In the genomic region with DNA sequence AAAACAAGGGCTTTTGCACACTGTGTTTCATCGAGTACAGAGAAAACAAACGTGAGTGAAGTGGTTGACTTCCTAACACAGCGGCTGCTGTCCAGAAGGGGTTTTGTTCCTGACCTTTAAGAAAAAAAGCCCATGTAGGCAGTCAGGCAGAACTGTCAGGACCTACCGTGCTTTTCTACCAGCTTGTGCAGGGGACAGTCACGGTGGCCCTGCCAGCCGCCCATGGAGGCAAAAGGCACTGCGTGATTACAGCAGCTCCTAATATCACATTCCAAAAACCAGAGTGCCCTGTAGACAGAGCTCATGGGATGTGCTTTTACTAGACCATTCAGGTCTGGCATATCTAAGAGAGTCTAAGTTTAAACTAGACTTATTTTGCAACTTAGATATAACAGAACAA, we compare ENCODE assay signal across 9 cellular contexts. TPM values are rescaled to one million over a fixed set of nuclear protein-coding genes. Genes with fewer than 3 reads are reported as not detected.
DNase-seq lines count a peak whose midpoint lies in the region; ATAC-seq, FAIRE-seq and TF ChIP-seq lines count a peak whose summit lies in the region.
"Had no signal": no experiment of that assay in that cellular context is flagged by ENCODE, and none has a peak within 500 bp of the region (broad histone marks: within the 10 kb centered on the region; RNA-seq: fewer than 3 reads in every experiment).

No MANE protein-coding gene starts in this region.

- ATAC-seq in GM12878 = no peak

- no peak overlapping the region for H2AFZ ChIP-seq in GM12878 (ENCODE audit: control insufficient read depth, low read depth, low read length)
- H2AFZ ChIP-seq in osteoblast (ENCODE audit: low read length) = no peak overlapping the region

- H3K9me3 ChIP-seq in BLaER1 treated with 17β-estradiol and CSF1 and Interleukin-3, amounts not matched to agents 10 nM and 100 nM (replicated peaks in 1 of 11) = no peaks in the 10 kb centered on the region
- H3K9me3 ChIP-seq in CD8-positive, alpha-beta memory T cell (ENCODE audit: low read length) = no peaks in the 10 kb centered on the region
- H3K9me3 ChIP-seq in GM12878 (replicated peaks; ENCODE audit: control insufficient read depth, insufficient read depth, low read length) (no peaks in the 10 kb centered on the region), osteoblast (ENCODE audit: low read depth, low read length) (no peaks in the 10 kb centered on the region)

- H3K4me1 Mint-ChIP-seq in CD8-positive, alpha-beta memory T cell = peaks cover 52 to 95% (median 93%) of the 10 kb centered on the region in 3 donors

- no peak for TF ChIP-seq EP300 in GM12878 (IDR thresholded peaks at IDR 0.05; ENCODE audit: borderline replicate concordance in 1 of 2, control insufficient read depth in 1 of 2, low read depth in 2 of 2, low read length in 2 of 2)

- TF ChIP-seq RAD21 in GM12878 (IDR thresholded peaks at IDR 0.05; ENCODE audit: insufficient read depth, low read depth, low read length) = no peak

- in situ Hi-C loops in GM12878 (cut with MboI) = loop anchor here (10.0 kb wide), 1 partner anchor 236 kb away; no protein-coding TSS in a partner anchor

- no TSS peak for BruUV-seq in GM12878 (replicated peaks; lab: Mats Ljungman, UMichigan)

- H4K20me1 ChIP-seq in BLaER1 treated with 17β-estradiol and CSF1 and Interleukin-3, amounts not matched to agents 10 nM and 100 nM = peaks cover 0 to 11% (median 0%) of the 10 kb centered on the region in 11 experiments; a peak in 6 of 22 replicates
- H4K20me1 ChIP-seq in GM12878 (ENCODE audit: control insufficient read depth, insufficient read depth) = no peaks in the 10 kb centered on the region; the same call in 1 of the 2 replicates
- H4K20me1 ChIP-seq in osteoblast (ENCODE audit: insufficient read depth, low read length) = no peaks in the 10 kb centered on the region

- RAD21 ChIA-PET in GM12878 (lab: Charles Lee; ENCODE audit: unreplicated experiment) = interaction anchor here (1.8 to 20.6 kb wide), 4 partner anchors 10 to 65 kb away, joined by 8 to 774 read pairs (median 23); no protein-coding TSS in a partner anchor

- CTCF ChIA-PET in CD8-positive, alpha-beta memory T cell (lab: Charles Lee) = interaction anchor here (6.5 kb wide), 1 partner anchor 10 kb away, joined by 49 read pairs; a partner anchor contains a TSS
- CTCF ChIA-PET in GM12878 (lab: Yijun Ruan, JAX) = interaction anchor here (0.9 to 24.0 kb wide), 9 partner anchors 11 to 128 kb away, joined by 3 to 712 read pairs (median 5); no protein-coding TSS in a partner anchor

- H3K36me3 ChIP-seq in BLaER1 treated with 17β-estradiol and CSF1 and Interleukin-3, amounts not matched to agents 10 nM and 100 nM = peaks cover 82 to 88% (median 85%) of the 10 kb centered on the region in 11 experiments
- peaks cover 80% of the 10 kb centered on the region for H3K36me3 ChIP-seq in CD8-positive, alpha-beta memory T cell (ENCODE audit: insufficient read depth, low read length)
- peaks cover 50 to 78% of the 10 kb centered on the region in 2 experiments for H3K36me3 ChIP-seq in GM12878 (ENCODE audit: control insufficient read depth in 2 of 2, insufficient read depth in 2 of 2, low read length in 1 of 2)
- peaks cover 86% of the 10 kb centered on the region for H3K36me3 ChIP-seq in osteoblast (ENCODE audit: insufficient read depth, low read length)

- intact Hi-C loops in GM12878 (cut with micrococcal nuclease; ENCODE audit: unreplicated experiment) = no loop called here

- no peak for TF ChIP-seq CTCF in GM12878 (IDR thresholded peaks at IDR 0.05 in 2 of 3, conservative IDR thresholded peaks at IDR 0.05 in 1 of 3; ENCODE audit: control insufficient read depth in 2 of 3, extremely low read depth in 1 of 3, insufficient read depth in 1 of 3, low read depth in 3 of 3, low read length in 3 of 3)
- TF ChIP-seq CTCF in osteoblast (IDR thresholded peaks at IDR 0.05; ENCODE audit: extremely low read depth, low read depth, low read length) = no peak

- 0 out of 2 replicates have a peak, but pooled peaks have one; percentile 14 for TF ChIP-seq POLR2A in GM12878 (IDR thresholded peaks at IDR 0.05; ENCODE audit: low read depth, low read length)

- no peak for FAIRE-seq in GM12878 (lab: Jason Lieb, UNC)

- H3K27me3 Mint-ChIP-seq in CD8-positive, alpha-beta memory T cell = peaks cover 0 to 42% of the 10 kb centered on the region in 2 donors

- H3K79me2 ChIP-seq in GM12878 (ENCODE audit: control insufficient read depth, insufficient read depth, low read length) (peaks cover 73% of the 10 kb centered on the region), osteoblast (ENCODE audit: insufficient read depth, low read length) (peaks cover 57% of the 10 kb centered on the region)

- SMC1A ChIA-PET in GM12878 (lab: Charles Lee; ENCODE audit: uncharacterized antibody, unreplicated experiment) = interaction anchor here (1.0 to 30.6 kb wide), 8 partner anchors 10 to 174 kb away, joined by 3 to 1237 read pairs (median 26); a partner anchor contains a TSS

- 84% methylated on average over 7 of the region's 7 CpGs for WGBS in GM12878 (ENCODE audit: insufficient coverage, insufficient replicate concordance, low lambda C conversion rate, missing lambda C conversion rate)

- peak overlapping the region in 4 of 7 donors; percentile 43 to 94 (median 72) for H3K4me3 Mint-ChIP-seq in CD8-positive, alpha-beta memory T cell

- H3K36me3 Mint-ChIP-seq in CD8-positive, alpha-beta memory T cell = peaks cover 46 to 94% (median 59%) of the 10 kb centered on the region in 3 donors

- peak overlapping the region; percentile 17 to 58 (median 54); a peak in 19 of 20 replicates for H3K4me3 ChIP-seq in BLaER1 treated with 17β-estradiol and CSF1 and Interleukin-3, amounts not matched to agents 10 nM and 100 nM
- H3K4me3 ChIP-seq in CD8-positive, alpha-beta memory T cell (ENCODE audit: low read length) = no peak overlapping the region
- H3K4me3 ChIP-seq in GM12878 (peak overlapping the region; percentile 56; the same call in 1 of the 2 replicates), osteoblast (ENCODE audit: insufficient read depth, low read length) (no peak overlapping the region)

- no peaks in the 10 kb centered on the region for H3K27me3 ChIP-seq in BLaER1 treated with 17β-estradiol and CSF1 and Interleukin-3, amounts not matched to agents 10 nM and 100 nM
- H3K27me3 ChIP-seq in CD8-positive, alpha-beta memory T cell (ENCODE audit: insufficient read depth, low read length, poor library complexity, severe bottlenecking) = no peaks in the 10 kb centered on the region
- H3K27me3 ChIP-seq in GM12878 (replicated peaks in 1 of 2; ENCODE audit: control insufficient read depth in 2 of 2, insufficient read depth in 2 of 2, low read length in 1 of 2) = no peaks in the 10 kb centered on the region
- H3K27me3 ChIP-seq in osteoblast (ENCODE audit: insufficient read depth, low read length) = no peaks in the 10 kb centered on the region

- H3K27ac Mint-ChIP-seq in CD8-positive, alpha-beta memory T cell = peak overlapping the region; percentile 10 to 94 (median 71)

- POLR2A ChIA-PET in CD8-positive, alpha-beta memory T cell (lab: Charles Lee) = no interaction called here
- POLR2A ChIA-PET in GM12878 (lab: Charles Lee) = interaction anchor here (1.5 to 3.7 kb wide), 6 partner anchors 12 to 69 kb away, joined by 3 to 41 read pairs (median 5); no protein-coding TSS in a partner anchor

- H3K4me2 ChIP-seq in BLaER1 treated with 17β-estradiol and CSF1 and Interleukin-3, amounts not matched to agents 10 nM and 100 nM = peak overlapping the region; percentile 80 to 97 (median 89)
- peak overlapping the region; percentile 61 for H3K4me2 ChIP-seq in GM12878 (ENCODE audit: control insufficient read depth, insufficient read depth)
- H3K4me2 ChIP-seq in osteoblast (ENCODE audit: insufficient read depth, low read length) = no peak overlapping the region

- DNase-seq in CD8-positive, alpha-beta memory T cell = peak in 1 of 5 donors; percentile 43
- DNase-seq in GM12878 (ENCODE audit: low read depth, low spot score) (no peak), osteoblast (ENCODE audit: insufficient read length, low spot score, missing footprints) (no peak), RKO (ENCODE audit: low spot score) (no peak), NCI-H2171 (lab: John Stamatoyannopoulos, UW) (no peak)
- DNase-seq in activated CD4-positive, CD25-positive, alpha-beta regulatory T cell treated with anti-CD3 and anti-CD28 coated beads, Interleukin-2, amount 50 U/mL, for 72 hours = no peak
- DNase-seq: amygdala, NCI-H2081 had no signal

- H3K27ac ChIP-seq in BLaER1 treated with 17β-estradiol and CSF1 and Interleukin-3, amounts not matched to agents 10 nM and 100 nM = peak overlapping the region; percentile 25 to 98 (median 94); a peak in 21 of 22 replicates
- H3K27ac ChIP-seq in CD8-positive, alpha-beta memory T cell (ENCODE audit: low read depth, low read length) = no peak overlapping the region
- H3K27ac ChIP-seq in GM12878 (ENCODE audit: control insufficient read depth, insufficient read depth) = no peak overlapping the region
- H3K27ac ChIP-seq in osteoblast (ENCODE audit: low read depth, low read length) = peak overlapping the region; percentile 54

- peak overlapping the region; percentile 72 to 83 (median 75) for H3K9ac ChIP-seq in BLaER1 treated with 17β-estradiol and CSF1 and Interleukin-3, amounts not matched to agents 10 nM and 100 nM
- H3K9ac ChIP-seq in GM12878 (ENCODE audit: control insufficient read depth, insufficient read depth, low read length) = no peak overlapping the region; the same call in 1 of the 2 replicates

- H3K4me1 ChIP-seq in BLaER1 treated with 17β-estradiol and CSF1 and Interleukin-3, amounts not matched to agents 10 nM and 100 nM = peaks cover 96 to 100% (median 100%) of the 10 kb centered on the region in 10 experiments
- peaks cover 39% of the 10 kb centered on the region for H3K4me1 ChIP-seq in CD8-positive, alpha-beta memory T cell (ENCODE audit: insufficient read depth, low read length)
- peaks cover 10% of the 10 kb centered on the region; the same call in 1 of the 2 replicates for H3K4me1 ChIP-seq in GM12878 (ENCODE audit: control insufficient read depth, insufficient read depth, low read length)
- H3K4me1 ChIP-seq in osteoblast (ENCODE audit: insufficient read depth, low read length) = peaks cover 62% of the 10 kb centered on the region

- peaks cover 0 to 4% (median 0%) of the 10 kb centered on the region in 5 donors for H3K9me3 Mint-ChIP-seq in CD8-positive, alpha-beta memory T cell

RNA-seq across cellular contexts. Expression of a gene that starts 12.2 kb away (rescaled TPM):
- total RNA-seq in CD8-positive, alpha-beta memory T cell = 100 to 1,000 TPM; 267 to 298 TPM
- polyA plus RNA-seq in CD8-positive, alpha-beta memory T cell = 127 TPM
- 258 and 260 TPM in 2 replicates for total RNA-seq in GM12878 (2013; cell fraction: nucleolus; rRNA removed)
- total RNA-seq in GM12878 (2014; rRNA removed) (84.0 and 96.8 TPM in 2 replicates), GM12878 (2014; rRNA removed; fragmentation: Illumina TruSeq; extraction: Trizol) (81.4 and 82.4 TPM in 2 replicates), GM12878 (2021) (220 and 229 TPM in 2 replicates), osteoblast (8.5 and 10.5 TPM in 2 replicates)
- polyA plus RNA-seq in GM12878 (2011; ENCODE audit: low read depth) = 59.4 TPM
- polyA plus RNA-seq in GM12878 (2011; rRNA removed) (308 and 350 TPM in 2 replicates), GM12878 (2014; fragmentation: Illumina TruSeq; extraction: Trizol) (149 and 171 TPM in 2 replicates), GM12878 (2014; fragmentation: Nextera tagmentation; extraction: Ambion mirVana) (10 to 100 TPM; 18.0 to 31.5 TPM), GM12878 (2014; rRNA removed) (138 and 149 TPM in 2 replicates), GM12878 (2016; fragmentation: Nextera tagmentation; extraction: Ambion mirVana) (100 to 1,000 TPM; 126 to 128 TPM)
- polyA plus RNA-seq in GM12878 (2011; cell fraction: cytosol; rRNA removed) = 204 and 210 TPM in 2 replicates
- 565 and 695 TPM in 2 replicates for polyA plus RNA-seq in GM12878 (2011; cell fraction: nucleus; rRNA removed)
- 64.6 and 107 TPM in 2 replicates for polyA plus RNA-seq in GM12878 (2012)
- polyA minus RNA-seq in GM12878 (2011; rRNA and poly(A)+ RNA removed) = 268 and 281 TPM in 2 replicates
- polyA minus RNA-seq in GM12878 (2011; cell fraction: cytosol; rRNA and poly(A)+ RNA removed) = 95.9 and 104 TPM in 2 replicates
- 243 and 270 TPM in 2 replicates for polyA minus RNA-seq in GM12878 (2011; cell fraction: nucleus; rRNA and poly(A)+ RNA removed)

Comparison
In these comparisons a context has a peak if more than half of its experiments do, and no peak if none do; other contexts are left out.
1. H3K27ac ChIP-seq: peak in BLaER1 treated with 17β-estradiol and CSF1 and Interleukin-3, amounts not matched to agents 10 nM and 100 nM (11 of 11) and osteoblast (single experiment); none in CD8-positive, alpha-beta memory T cell (single experiment) and GM12878 (single experiment).
2. H3K4me3 ChIP-seq: peak in BLaER1 treated with 17β-estradiol and CSF1 and Interleukin-3, amounts not matched to agents 10 nM and 100 nM (10 of 10) and GM12878 (single experiment); none in CD8-positive, alpha-beta memory T cell (single experiment) and osteoblast (single experiment).